Comparison of ENCODE assay signal across 15 cellular contexts in genomic region chr12:2013527-2014223, GRCh38. TPM values are rescaled to one million over a fixed set of nuclear protein-coding genes. Genes with fewer than 3 reads are reported as not detected.
DNase-seq lines count a peak whose midpoint lies in the region; ATAC-seq and FAIRE-seq lines count a peak whose summit lies in the region.
"Had no signal": no experiment of that assay in that cellular context is flagged by ENCODE, and none has a peak within 500 bp of the region (broad histone marks: within the 10 kb centered on the region; RNA-seq: fewer than 3 reads in every experiment).

No MANE protein-coding gene starts in this region.

- H3K14ac ChIP-seq in trophoblast cell (ENCODE audit: low read length) = no peak overlapping the region

- peaks cover 6 to 13% of the 10 kb centered on the region in 2 experiments for H3K4me1 ChIP-seq in trophoblast cell (ENCODE audit: control insufficient read depth in 1 of 2, insufficient read depth in 2 of 2, low read length in 2 of 2)
- peaks cover 18% of the 10 kb centered on the region for H3K4me1 ChIP-seq in Karpas-422 (ENCODE audit: low read length)

- no peak overlapping the region for H3K27ac ChIP-seq in trophoblast cell (ENCODE audit: low read depth, low read length)
- H3K27ac ChIP-seq in Karpas-422 (ENCODE audit: low read length) = no peak overlapping the region
- H3K27ac ChIP-seq: coronary artery had no signal

- no peak overlapping the region for H3K23ac ChIP-seq in trophoblast cell (ENCODE audit: low read length)

- H3K9me3 ChIP-seq in trophoblast cell (ENCODE audit: insufficient read depth, low read depth, low read length) (no peaks in the 10 kb centered on the region), Karpas-422 (ENCODE audit: low read length) (no peaks in the 10 kb centered on the region)

- peak; percentile 89 for FAIRE-seq in islet of Langerhans (lab: Jason Lieb, UNC)
- FAIRE-seq: GM12891, K562, RCC 7860 had no signal

- no peak overlapping the region for H2AK5ac ChIP-seq in trophoblast cell (ENCODE audit: low read length)

- H3K18ac ChIP-seq in trophoblast cell (ENCODE audit: low read length) = no peak overlapping the region

- H3K9me2 ChIP-seq in Karpas-422 (replicated peaks; ENCODE audit: insufficient read depth, low read length) = no peaks in the 10 kb centered on the region

- H3K79me2 ChIP-seq in trophoblast cell (ENCODE audit: control insufficient read depth, insufficient read depth, low read length, poor library complexity) (no peaks in the 10 kb centered on the region), Karpas-422 (ENCODE audit: low read length) (no peaks in the 10 kb centered on the region)

- H4K12ac ChIP-seq in trophoblast cell (ENCODE audit: low read depth, low read length) = no peak overlapping the region

- H2BK120ac ChIP-seq in trophoblast cell (ENCODE audit: insufficient read depth, low read length, poor library complexity) = no peak overlapping the region

- H4K91ac ChIP-seq in trophoblast cell (ENCODE audit: low read depth, low read length) = no peak overlapping the region

- H3K4me3 ChIP-seq in trophoblast cell (ENCODE audit: low read depth, low read length) = no peak overlapping the region
- H3K4me3 ChIP-seq in Karpas-422 (ENCODE audit: low read length) = no peak overlapping the region
- H3K4me3 ChIP-seq: coronary artery, K562 had no signal

- H3K9ac ChIP-seq in trophoblast cell (ENCODE audit: low read length) (no peak overlapping the region), Karpas-422 (ENCODE audit: low read length) (no peak overlapping the region)

- H4K20me1 ChIP-seq in Karpas-422 (ENCODE audit: insufficient read depth, low read depth, low read length) = no peaks in the 10 kb centered on the region

- WGBS in trophoblast cell (ENCODE audit: extremely low coverage, insufficient coverage, insufficient read length) = no CpG with 5 or more reads among the region's 4 CpGs

- in situ Hi-C loops in G401 (cut with HindIII; ENCODE audit: low sequenced_read_pairs) = no loop called here

- no peaks in the 10 kb centered on the region for H3K27me3 ChIP-seq in trophoblast cell (ENCODE audit: insufficient read depth, low read length)
- H3K27me3 ChIP-seq in Karpas-422 (ENCODE audit: low read length) = no peaks in the 10 kb centered on the region

- ATAC-seq in GM19455 (IDR thresholded peaks at IDR 0.05; ENCODE audit: unreplicated experiment) = no peak
- ATAC-seq: K562 had no signal

- no peaks in the 10 kb centered on the region for H3K79me1 ChIP-seq in trophoblast cell (ENCODE audit: low read length)

- no peak overlapping the region for H2BK5ac ChIP-seq in trophoblast cell (ENCODE audit: low read depth, low read length, poor library complexity)

- no peaks in the 10 kb centered on the region for H3K36me3 ChIP-seq in trophoblast cell (ENCODE audit: control insufficient read depth in 1 of 2, insufficient read depth in 2 of 2, low read length in 2 of 2)
- H3K36me3 ChIP-seq in Karpas-422 (ENCODE audit: insufficient read depth, low read length) = no peaks in the 10 kb centered on the region

- DNase-seq in G401 (ENCODE audit: low spot score) = peak; percentile 19
- peak; percentile 16 for DNase-seq in cerebellar cortex (ENCODE audit: low spot score)
- no peak for DNase-seq in trophoblast cell
- DNase-seq in Karpas-422 = no peak
- DNase-seq in ecto neural progenitor cell (ENCODE audit: low spot score) = no peak
- DNase-seq in activated naive CD4-positive, alpha-beta T cell treated with Interleukin-2 at 50 U/mL for 16 hours = no peak
- DNase-seq: activated naive CD4-positive, alpha-beta T cell treated with anti-CD3 and anti-CD28 coated beads, Interleukin-2, amount 50 U/mL, for 16 hours; foreskin melanocyte; H7 had no signal

- H2BK12ac ChIP-seq in trophoblast cell (ENCODE audit: low read length) = peak overlapping the region; percentile 63

- no peak overlapping the region for H4K8ac ChIP-seq in trophoblast cell (ENCODE audit: low read depth, low read length)

- H3K4me2 ChIP-seq in trophoblast cell (ENCODE audit: low read length) (no peak overlapping the region), Karpas-422 (ENCODE audit: low read depth, low read length, poor library complexity, severe bottlenecking) (no peak overlapping the region)

- H3K4ac ChIP-seq in trophoblast cell (ENCODE audit: low read depth, low read length) = no peak overlapping the region

- H2AFZ ChIP-seq in trophoblast cell (ENCODE audit: insufficient read depth, low read length, poor library complexity) (no peak overlapping the region), Karpas-422 (ENCODE audit: low read length) (no peak overlapping the region)

RNA-seq across cellular contexts. Expression of gene DCP1B, which starts 9.4 kb away (rescaled TPM):
- total RNA-seq in G401 (2014; rRNA removed; shearing (Covaris generic)) = 17.4 and 20.6 TPM in 2 replicates
- polyA plus RNA-seq in trophoblast cell (2013) = 15.3 and 15.8 TPM in 2 replicates
- total RNA-seq in Karpas-422 (2014; rRNA removed; shearing (Covaris generic); ENCODE audit: low replicate concordance) = 18.4 and 30.8 TPM in 2 replicates

RNA-seq across cellular contexts. Expression of gene CACNA1C, which starts 39.1 kb away (rescaled TPM):
- total RNA-seq in G401 (2014; rRNA removed; shearing (Covaris generic)) = 1.7 and 2.8 TPM in 2 replicates
- 6.8 and 7.3 TPM in 2 replicates for polyA plus RNA-seq in trophoblast cell (2013)
- total RNA-seq in Karpas-422 (2014; rRNA removed; shearing (Covaris generic); ENCODE audit: low replicate concordance) = 0.11 TPM in 1 of 2 replicates, not detected in the other
- total RNA-seq: K562 had no signal
- polyA plus RNA-seq: K562 had no signal

Comparison
In these comparisons a context has a peak if more than half of its experiments do, and no peak if none do; other contexts are left out.
1. DNase-seq: peak in G401 (single experiment) and cerebellar cortex (single experiment); none in trophoblast cell (0 of 2), Karpas-422 (single experiment), ecto neural progenitor cell (single experiment) and activated naive CD4-positive, alpha-beta T cell treated with Interleukin-2 at 50 U/mL for 16 hours (single experiment).